8 cellular contexts compared by ENCODE assay signal in genomic region chr11:84384637-84385227, GRCh38.
DNase-seq lines count a peak whose midpoint lies in the region; ATAC-seq and TF ChIP-seq lines count a peak whose summit lies in the region.

No MANE protein-coding gene starts in this region.

- H3K4me1 ChIP-seq in esophagus muscularis mucosa = peaks cover 0 to 12% (median 7%) of the 10 kb centered on the region in 4 donors

- TF ChIP-seq EP300 in esophagus muscularis mucosa (IDR thresholded peaks at IDR 0.05) (no peak), neural cell (conservative IDR thresholded peaks at IDR 0.05; ENCODE audit: poor library complexity, severe bottlenecking) (no peak)

- intact Hi-C loops in esophagus muscularis mucosa (cut with DNase I) = loop anchor here (5.0 kb wide), 1 partner anchor 133 kb away; no protein-coding TSS in a partner anchor

- peak; percentile 32 for DNase-seq in NCI-H510A treated with DMSO at 0.1 percent for 48 hours (lab: John Stamatoyannopoulos, UW)
- no peak for DNase-seq in NCI-H510A (lab: John Stamatoyannopoulos, UW)
- peak; percentile 1 for DNase-seq in HS-27A (ENCODE audit: low read depth)
- DNase-seq in SKM-1 (lab: John Stamatoyannopoulos, UW; ENCODE audit: unreplicated experiment) = peak; percentile 36
- DNase-seq in esophagus muscularis mucosa (ENCODE audit: extremely low spot score) = no peak

- no peak overlapping the region for H3K4me2 ChIP-seq in neural cell (ENCODE audit: low read length)

- ATAC-seq in GM19328 (IDR thresholded peaks at IDR 0.05; ENCODE audit: unreplicated experiment) = peak; percentile 64
- ATAC-seq in HG03108 (IDR thresholded peaks at IDR 0.05; ENCODE audit: unreplicated experiment) = no peak

- H3K4me3 ChIP-seq in esophagus muscularis mucosa = no peak overlapping the region
- H3K4me3 ChIP-seq in neural cell (ENCODE audit: low read length) = no peak overlapping the region

- H2AFZ ChIP-seq in neural cell (ENCODE audit: low read depth, low read length) = no peak overlapping the region

- H3K27ac ChIP-seq in esophagus muscularis mucosa (replicated peaks in 1 of 4) = no peak overlapping the region
- no peak overlapping the region for H3K27ac ChIP-seq in neural cell (ENCODE audit: low read length)

- H3K9me2 ChIP-seq in neural cell (ENCODE audit: insufficient read depth, low read length) = no peaks in the 10 kb centered on the region

- TF ChIP-seq POLR2A in esophagus muscularis mucosa (IDR thresholded peaks at IDR 0.05; ENCODE audit: low read depth) = no peak

- H3F3A ChIP-seq in neural cell (ENCODE audit: insufficient read depth, low read length, poor library complexity, severe bottlenecking) = no peaks in the 10 kb centered on the region

- no peaks in the 10 kb centered on the region for H3K36me3 ChIP-seq in esophagus muscularis mucosa
- H3K36me3 ChIP-seq in neural cell (ENCODE audit: insufficient read depth, low read length) = no peaks in the 10 kb centered on the region

- 38% methylated on average over 4 of the region's 4 CpGs for WGBS in esophagus muscularis mucosa

- TF ChIP-seq RAD21 in neural cell (conservative IDR thresholded peaks at IDR 0.05) = peak; percentile 76

- no peaks in the 10 kb centered on the region for H4K20me1 ChIP-seq in neural cell (ENCODE audit: insufficient read depth)

- H3K9me3 ChIP-seq in esophagus muscularis mucosa (no peaks in the 10 kb centered on the region), neural cell (ENCODE audit: low read length) (no peaks in the 10 kb centered on the region)

- peak; percentile 67 to 85 (median 67) for TF ChIP-seq CTCF in esophagus muscularis mucosa (IDR thresholded peaks at IDR 0.05)
- peak; percentile 73 for TF ChIP-seq CTCF in neural cell (IDR thresholded peaks at IDR 0.05; ENCODE audit: poor library complexity, severe bottlenecking)

- H3K27me3 ChIP-seq in esophagus muscularis mucosa (no peaks in the 10 kb centered on the region), neural cell (ENCODE audit: insufficient read depth, low read depth, low read length) (no peaks in the 10 kb centered on the region)

- no peaks in the 10 kb centered on the region for H3K79me2 ChIP-seq in neural cell (replicated peaks; ENCODE audit: insufficient read depth, low read length)

- H3K9ac ChIP-seq in neural cell (ENCODE audit: low read length) = no peak overlapping the region

TF ChIP-seq in neural cell, 6 proteins besides CTCF, POLR2A, EP300 and RAD21:
- TF ChIP-seq POLR2AphosphoS5 (IDR thresholded peaks at IDR 0.05) (no peak), REST (IDR thresholded peaks at IDR 0.05; ENCODE audit: borderline replicate concordance) (no peak), SMC3 (conservative IDR thresholded peaks at IDR 0.05; ENCODE audit: poor library complexity) (peak; percentile 80), TAF1 (IDR thresholded peaks at IDR 0.05; ENCODE audit: low read depth) (no peak)
TF ChIP-seq in neural cell: peak in this region for 1.

Comparison
In these comparisons a context has a peak if more than half of its experiments do, and no peak if none do; other contexts are left out.
1. DNase-seq: peak in NCI-H510A treated with DMSO at 0.1 percent for 48 hours (single experiment), HS-27A (single experiment) and SKM-1 (single experiment); none in NCI-H510A (single experiment) and esophagus muscularis mucosa (single experiment).